ENCODE assay signal across 28 cellular contexts in the genomic region with DNA sequence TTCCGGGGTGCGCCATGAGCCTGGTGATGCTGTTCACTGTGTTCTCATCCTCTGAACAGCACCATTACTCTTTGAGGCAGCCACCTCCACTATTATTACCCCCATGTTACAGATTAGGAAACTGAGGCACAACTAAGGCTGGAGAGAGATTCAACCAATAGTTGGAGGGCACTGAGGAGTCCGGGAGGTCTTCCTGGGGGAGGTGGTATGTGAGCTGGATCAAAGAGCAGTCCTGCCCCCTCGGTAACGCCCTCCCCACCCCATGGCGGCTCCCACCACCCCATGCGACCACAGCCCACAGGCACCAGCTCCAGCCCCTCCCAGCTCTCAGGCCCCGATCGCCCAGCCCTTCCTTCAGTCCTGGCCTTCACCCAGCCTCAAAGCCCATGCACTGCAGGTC.
"Had no signal": no experiment of that assay in that cellular context is flagged by ENCODE, and none has a peak within 500 bp of the region (broad histone marks: within the 10 kb centered on the region; RNA-seq: fewer than 3 reads in every experiment).

No MANE protein-coding gene starts in this region.

- DNase-seq: activated CD4-positive, alpha-beta memory T cell treated with anti-CD3 and anti-CD28 coated beads, Interleukin-2, amount 10 ng/mL, durations not matched to agents 7 days and 5 days; activated CD4-positive, alpha-beta T cell treated with anti-CD3 and anti-CD28 coated beads for 1 hour; activated CD4-positive, alpha-beta T cell treated with anti-CD3 and anti-CD28 coated beads for 4 hours; activated CD4-positive, alpha-beta T cell treated with anti-CD3 and anti-CD28 coated beads, Interleukin-2, amount 10 ng/mL, durations not matched to agents 7 days and 5 days; activated CD4-positive, alpha-beta T cell treated with anti-CD3 and anti-CD28 coated beads, Interleukin-2, amount 50 U/mL, for 4 hours; activated effector memory CD4-positive, alpha-beta T cell treated with Interleukin-2 at 50 U/mL for 16 hours; activated gamma-delta T cell treated with Interleukin-2 at 50 U/mL for 16 hours; activated naive CD4-positive, alpha-beta T cell treated with anti-CD3 and anti-CD28 coated beads, Interleukin-2, amount 50 U/mL, for 16 hours; activated naive CD4-positive, alpha-beta T cell treated with Interleukin-2 at 50 U/mL for 16 hours; activated T-cell treated with anti-CD3 and anti-CD28 coated beads, Interleukin-2, amount 50 U/mL, for 4 hours; amygdala; aorta; body of pancreas; caudate nucleus; cortex of kidney; dermis blood vessel endothelial cell; effector CD4-positive, alpha-beta T cell; effector memory CD8-positive, alpha-beta T cell; erythroblast; foreskin keratinocyte; gastrocnemius medialis; heart right ventricle; T-helper 1 cell; T-helper 17 cell; T1000 had no signal

- ATAC-seq: activated T-cell treated with anti-CD3 and anti-CD28 coated beads, Interleukin-2, amount 50 U/mL, for 4 hours; activated T-helper 17 cell treated with anti-CD3 and anti-CD28 coated beads, Interleukin-2, amount 50 U/mL, for 72 hours; body of pancreas; effector memory CD8-positive, alpha-beta T cell; foreskin keratinocyte; gastrocnemius medialis; T-helper 17 cell had no signal

- H3K27me3 ChIP-seq: body of pancreas, esophagus muscularis mucosa, foreskin keratinocyte, gastrocnemius medialis, heart right ventricle had no signal

- H3K4me3 ChIP-seq: body of pancreas, esophagus muscularis mucosa, gastrocnemius medialis, heart right ventricle had no signal

- H3K36me3 ChIP-seq: gastrocnemius medialis had no signal

- H3K4me1 ChIP-seq: esophagus muscularis mucosa, foreskin keratinocyte, gastrocnemius medialis, heart right ventricle had no signal

- FAIRE-seq: colon had no signal

- H3K27ac ChIP-seq: body of pancreas, esophagus muscularis mucosa, foreskin keratinocyte, gastrocnemius medialis, heart right ventricle had no signal

- H3K9me3 ChIP-seq: body of pancreas, esophagus muscularis mucosa, gastrocnemius medialis, heart right ventricle had no signal
